Comparison of ENCODE assay signal across 23 cellular contexts in the genomic region with DNA sequence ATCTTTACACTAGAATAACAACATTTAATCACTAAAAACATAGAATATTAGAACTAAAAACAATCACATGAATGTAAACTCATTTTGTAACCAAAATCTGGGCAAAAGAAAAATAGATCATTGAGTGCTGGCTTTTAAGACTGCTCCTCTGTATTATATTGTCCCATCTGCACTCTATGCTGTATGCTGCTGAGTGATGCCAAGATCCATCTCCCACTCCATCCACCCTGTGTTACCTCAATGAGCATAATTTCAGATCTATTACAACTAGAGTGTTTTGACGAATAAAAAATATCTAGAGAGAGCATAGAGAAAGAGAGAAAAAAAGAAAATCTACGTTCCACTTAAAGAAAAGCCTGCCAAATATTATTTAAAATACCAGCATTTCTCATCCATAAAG.
"Had no signal": no experiment of that assay in that cellular context is flagged by ENCODE, and none has a peak within 500 bp of the region (broad histone marks: within the 10 kb centered on the region; RNA-seq: fewer than 3 reads in every experiment).

No MANE protein-coding gene starts in this region.

- H3K9me3 ChIP-seq: colonic mucosa, esophagus muscularis mucosa, esophagus squamous epithelium, gastrocnemius medialis, gastroesophageal sphincter, heart left ventricle, heart right ventricle had no signal

- H3K27ac ChIP-seq: colonic mucosa, coronary artery, dorsolateral prefrontal cortex, epithelial cell of prostate, esophagus muscularis mucosa, esophagus squamous epithelium, foreskin keratinocyte, gastrocnemius medialis, gastroesophageal sphincter, heart left ventricle, heart right ventricle had no signal

- H3K4me1 ChIP-seq: colonic mucosa, esophagus muscularis mucosa, esophagus squamous epithelium, foreskin keratinocyte, gastrocnemius medialis, gastroesophageal sphincter, heart left ventricle, heart right ventricle had no signal

- H3K4me3 ChIP-seq: colonic mucosa, coronary artery, dorsolateral prefrontal cortex, esophagus muscularis mucosa, esophagus squamous epithelium, gastrocnemius medialis, gastroesophageal sphincter, heart left ventricle, heart right ventricle had no signal

- H3K27me3 ChIP-seq: colonic mucosa, dorsolateral prefrontal cortex, esophagus muscularis mucosa, esophagus squamous epithelium, foreskin keratinocyte, gastrocnemius medialis, gastroesophageal sphincter, heart left ventricle, heart right ventricle had no signal

- DNase-seq: colonic mucosa; cortex of kidney; dermis blood vessel endothelial cell; dorsolateral prefrontal cortex; effector CD4-positive, alpha-beta T cell; effector CD8-positive, alpha-beta T cell; effector memory CD4-positive, alpha-beta T cell; effector memory CD8-positive, alpha-beta T cell; endodermal cell; erythroblast; esophagus squamous epithelium; foreskin fibroblast; foreskin keratinocyte; foreskin melanocyte; gastrocnemius medialis; glutamatergic neuron; head of caudate nucleus; heart left ventricle; heart right ventricle had no signal

- H3K36me3 ChIP-seq: colonic mucosa, esophagus muscularis mucosa, esophagus squamous epithelium, gastrocnemius medialis, gastroesophageal sphincter, heart left ventricle, heart right ventricle had no signal
